ENCODE assay signal across 30 cellular contexts in genomic region chr3:105538483-105538882, GRCh38.
A peak's percentile ranks its signal among the peaks of the same experiment; 100 is the strongest.
DNase-seq lines count a peak whose midpoint lies in the region; ATAC-seq and TF ChIP-seq lines count a peak whose summit lies in the region.
"Had no signal": no experiment of that assay in that cellular context is flagged by ENCODE, and none has a peak within 500 bp of the region (broad histone marks: within the 10 kb centered on the region; RNA-seq: fewer than 3 reads in every experiment).

No MANE protein-coding gene starts in this region.

- DNase-seq in Calu3 (peak; percentile 14), IMR-90 (no peak), chondrocyte (ENCODE audit: low spot score) (no peak), right lobe of liver (peak in 1 of 3 donors; percentile 27), DMS 273 (lab: John Stamatoyannopoulos, UW; ENCODE audit: unreplicated experiment) (no peak), NCI-H146 treated with DMSO at 0.1 percent for 48 hours (lab: John Stamatoyannopoulos, UW; ENCODE audit: unreplicated experiment) (no peak)
- no peak for DNase-seq in activated naive CD4-positive, alpha-beta T cell treated with anti-CD3 and anti-CD28 coated beads, Interleukin-2, amount 50 U/mL, for 72 hours (ENCODE audit: low spot score in 2 of 2)
- DNase-seq: activated CD4-positive, alpha-beta T cell treated with anti-CD3 and anti-CD28 coated beads for 4 hours; activated CD8-positive, alpha-beta T cell treated with anti-CD3 and anti-CD28 coated beads, Interleukin-2, amount 10 ng/mL, durations not matched to agents 7 days and 5 days; activated naive CD4-positive, alpha-beta T cell treated with anti-CD3 and anti-CD28 coated beads, Interleukin-2, amount 50 U/mL, for 16 hours; CD8-positive, alpha-beta T cell; colonic mucosa; effector memory CD4-positive, alpha-beta T cell; erythroblast; glutamatergic neuron; H9; left ventricle myocardium inferior; NCI-H1092 treated with DMSO at 0.1 percent for 48 hours; NCI-H1930; NCI-H2171 treated with DMSO at 0.1 percent for 48 hours; NCI-H526 treated with DMSO at 0.1 percent for 48 hours; SHP77; stimulated activated CD4-positive, alpha-beta T cell treated with anti-CD3 and anti-CD28 coated beads, Interleukin-2, amount 100 ng/mL, for 48 hours; T-helper 9 cell; tibial artery; WERI-Rb-1 had no signal

- H3K9me3 Mint-ChIP-seq in Calu3 (ENCODE audit: low read depth, unreplicated experiment) (no peaks in the 10 kb centered on the region), chondrocyte (ENCODE audit: low read depth) (no peaks in the 10 kb centered on the region)
- no peaks in the 10 kb centered on the region for H3K9me3 Mint-ChIP-seq in activated naive CD4-positive, alpha-beta T cell treated with anti-CD3 and anti-CD28 coated beads, Interleukin-2, amount 50 U/mL, for 72 hours
- H3K9me3 Mint-ChIP-seq: activated T-helper 17 cell treated with anti-CD3 and anti-CD28 coated beads, Interleukin-2, amount 50 U/mL, for 72 hours; CD8-positive, alpha-beta T cell; H9 had no signal

- H2BK5ac ChIP-seq in IMR-90 (ENCODE audit: low read depth, low read length, poor library complexity, severe bottlenecking), result peak overlapping the region; percentile 75

- H3K4me1 Mint-ChIP-seq in Calu3 (ENCODE audit: low read depth, unreplicated experiment) (peaks cover 18% of the 10 kb centered on the region), chondrocyte (ENCODE audit: low read depth) (peaks cover 38% of the 10 kb centered on the region)
- H3K4me1 Mint-ChIP-seq: activated T-helper 17 cell treated with anti-CD3 and anti-CD28 coated beads, Interleukin-2, amount 50 U/mL, for 72 hours had no signal

- ATAC-seq in IMR-90 (ENCODE audit: low read depth) (no peak), right lobe of liver (peak; percentile 37 to 95 (median 66)), HG03342 (IDR thresholded peaks at IDR 0.05; ENCODE audit: unreplicated experiment) (no peak)
- no peak for ATAC-seq in activated naive CD4-positive, alpha-beta T cell treated with anti-CD3 and anti-CD28 coated beads, Interleukin-2, amount 50 U/mL, for 72 hours
- ATAC-seq: activated CD8-positive, alpha-beta T cell treated with anti-CD3 and anti-CD28 coated beads, Interleukin-2, amount 10 ng/mL, durations not matched to agents 7 days and 5 days; activated T-helper 17 cell treated with anti-CD3 and anti-CD28 coated beads, Interleukin-2, amount 50 U/mL, for 72 hours; CD8-positive, alpha-beta T cell; Panc1; sciatic nerve had no signal

- H3K56ac ChIP-seq in IMR-90 (ENCODE audit: extremely low read depth, insufficient read depth, low read length), result no peak overlapping the region

- peaks cover 14 to 38% of the 10 kb centered on the region in 2 experiments for H3K79me1 ChIP-seq in IMR-90 (ENCODE audit: low read depth in 1 of 2, low read length in 2 of 2)

- no TSS peak for BruUV-seq in Calu3 (replicated peaks; lab: Mats Ljungman, UMichigan)
- BruUV-seq in IMR-90 (replicated peaks; lab: Mats Ljungman, UMichigan), result no TSS peak

- H3K36me3 Mint-ChIP-seq in Calu3 (ENCODE audit: insufficient read depth, unreplicated experiment) (peaks cover 9% of the 10 kb centered on the region), chondrocyte (ENCODE audit: low read depth) (peaks cover 51% of the 10 kb centered on the region)
- peaks cover 6 to 13% of the 10 kb centered on the region in 2 donors for H3K36me3 Mint-ChIP-seq in activated naive CD4-positive, alpha-beta T cell treated with anti-CD3 and anti-CD28 coated beads, Interleukin-2, amount 50 U/mL, for 72 hours
- H3K36me3 Mint-ChIP-seq: CD8-positive, alpha-beta T cell had no signal

- H2AK5ac ChIP-seq in IMR-90 (ENCODE audit: low read depth, low read length), result no peak overlapping the region

- H2BK15ac ChIP-seq in IMR-90 (ENCODE audit: low read depth, low read length), result peak overlapping the region; percentile 18

- H3K27me3 Mint-ChIP-seq in Calu3 (ENCODE audit: unreplicated experiment), result no peaks in the 10 kb centered on the region
- H3K27me3 Mint-ChIP-seq in chondrocyte (ENCODE audit: low read depth), result no peaks in the 10 kb centered on the region
- H3K27me3 Mint-ChIP-seq: activated T-helper 17 cell treated with anti-CD3 and anti-CD28 coated beads, Interleukin-2, amount 50 U/mL, for 72 hours had no signal

- WGBS in IMR-90 (ENCODE audit: extremely low coverage in 2 of 2, insufficient read length in 1 of 2), 2 experiments, result no CpG with 5 or more reads among the region's 5 CpGs
- WGBS in right lobe of liver (ENCODE audit: insufficient coverage, low coverage, low lambda C conversion rate, missing lambda C conversion rate), result 30% methylated on average over 5 of the region's 5 CpGs

- peak overlapping the region; percentile 74; the same call in 1 of the 2 replicates for H3K4ac ChIP-seq in IMR-90 (ENCODE audit: low read depth, low read length)

- H3K9ac ChIP-seq in IMR-90 (ENCODE audit: low read depth, low read length), result no peak overlapping the region

- H2BK20ac ChIP-seq in IMR-90 (ENCODE audit: low read depth, low read length), result peak overlapping the region; percentile 32; the same call in 1 of the 2 replicates

- TF ChIP-seq RAD21 in IMR-90 (IDR thresholded peaks at IDR 0.05; ENCODE audit: low read length), result no peak

- no peak overlapping the region for H2AK9ac ChIP-seq in IMR-90 (replicated peaks; ENCODE audit: low read depth, low read length, poor library complexity)

- H4K20me1 ChIP-seq in IMR-90 (ENCODE audit: insufficient read depth, low read length), result no peaks in the 10 kb centered on the region

- H3K27ac Mint-ChIP-seq in Calu3 (ENCODE audit: unreplicated experiment), result peak overlapping the region; percentile 18
- H3K27ac Mint-ChIP-seq in chondrocyte (ENCODE audit: unreplicated experiment), result peak overlapping the region; percentile 36
- no peak overlapping the region for H3K27ac Mint-ChIP-seq in activated naive CD4-positive, alpha-beta T cell treated with anti-CD3 and anti-CD28 coated beads, Interleukin-2, amount 50 U/mL, for 72 hours
- H3K27ac Mint-ChIP-seq: activated CD8-positive, alpha-beta T cell treated with anti-CD3 and anti-CD28 coated beads, Interleukin-2, amount 10 ng/mL, durations not matched to agents 7 days and 5 days; activated T-helper 17 cell treated with anti-CD3 and anti-CD28 coated beads, Interleukin-2, amount 50 U/mL, for 72 hours; CD8-positive, alpha-beta T cell had no signal

- H3K36me3 ChIP-seq in IMR-90 (ENCODE audit: control insufficient read depth, insufficient read depth, low read length) (peaks cover 17% of the 10 kb centered on the region), right lobe of liver (peaks cover 0 to 35% (median 2%) of the 10 kb centered on the region in 4 donors)
- H3K36me3 ChIP-seq: colonic mucosa, left ventricle myocardium inferior, WERI-Rb-1 had no signal

- H3K4me3 ChIP-seq in IMR-90 (ENCODE audit: insufficient read depth, low read depth, low read length) (no peak overlapping the region), right lobe of liver (no peak overlapping the region)
- H3K4me3 ChIP-seq: colonic mucosa, left ventricle myocardium inferior, tibial artery had no signal

- in situ Hi-C loops in IMR-90 (cut with MboI; ENCODE audit: low sequenced_read_pairs), result loop anchor here (25.0 kb wide), 1 partner anchor 926 kb away; no protein-coding TSS in a partner anchor

- no peaks in the 10 kb centered on the region for H3K9me3 ChIP-seq in IMR-90 (ENCODE audit: control insufficient read depth, insufficient read depth, low read length)
- no peaks in the 10 kb centered on the region for H3K9me3 ChIP-seq in right lobe of liver
- H3K9me3 ChIP-seq: colonic mucosa, left ventricle myocardium inferior, tibial artery had no signal

- H4K8ac ChIP-seq in IMR-90 (ENCODE audit: low read depth in 2 of 2, low read length in 2 of 2), result peak overlapping the region; percentile 38 to 81; a peak in 3 of 4 replicates

- no peak overlapping the region for H3K4me3 Mint-ChIP-seq in Calu3 (ENCODE audit: low read depth, unreplicated experiment)
- no peak overlapping the region for H3K4me3 Mint-ChIP-seq in chondrocyte (ENCODE audit: unreplicated experiment)
- H3K4me3 Mint-ChIP-seq: activated CD8-positive, alpha-beta T cell treated with anti-CD3 and anti-CD28 coated beads, Interleukin-2, amount 10 ng/mL, durations not matched to agents 7 days and 5 days; activated T-helper 17 cell treated with anti-CD3 and anti-CD28 coated beads, Interleukin-2, amount 50 U/mL, for 72 hours; CD8-positive, alpha-beta T cell; H9 had no signal

- CTCF ChIA-PET in Calu3 (lab: Charles Lee) (no interaction called here), IMR-90 (lab: Yijun Ruan, JAX) (no interaction called here)

- POLR2A ChIA-PET in IMR-90 (lab: Charles Lee; ENCODE audit: unreplicated experiment), result no interaction called here

- intact Hi-C loops in Calu3 (cut with micrococcal nuclease; ENCODE audit: unreplicated experiment) (no loop called here), IMR-90 (cut with micrococcal nuclease) (loop anchor here (10.0 kb wide), 1 partner anchor 1066 kb away; no protein-coding TSS in a partner anchor), right lobe of liver (cut with DNase I) (no loop called here)

- no peak overlapping the region; the same call in 1 of the 2 replicates for H3K23ac ChIP-seq in IMR-90 (ENCODE audit: low read depth, low read length)

- H3K18ac ChIP-seq in IMR-90 (ENCODE audit: low read depth, low read length), result peak overlapping the region; percentile 87

- H3K4me2 ChIP-seq in IMR-90 (ENCODE audit: low read depth, low read length), result no peak overlapping the region

- H3K9me1 ChIP-seq in IMR-90 (ENCODE audit: insufficient read depth, low read length), result peaks cover 11% of the 10 kb centered on the region

- H2AFZ ChIP-seq in IMR-90 (replicated peaks; ENCODE audit: low read length, poor library complexity), result no peak overlapping the region

- H3K14ac ChIP-seq in IMR-90 (replicated peaks; ENCODE audit: low read depth, low read length), result no peak overlapping the region

- peak overlapping the region; percentile 13 for H4K91ac ChIP-seq in IMR-90 (ENCODE audit: insufficient read depth, low read depth, low read length)

- H3K4me1 ChIP-seq in IMR-90 (ENCODE audit: control insufficient read depth, insufficient read depth, low read length) (peaks cover 15% of the 10 kb centered on the region), right lobe of liver (peaks cover 0 to 8% (median 0%) of the 10 kb centered on the region in 4 donors)
- H3K4me1 ChIP-seq: colonic mucosa, left ventricle myocardium inferior, tibial artery had no signal

- H3K27me3 ChIP-seq in IMR-90 (ENCODE audit: control insufficient read depth, insufficient read depth, low read length) (no peaks in the 10 kb centered on the region), right lobe of liver (no peaks in the 10 kb centered on the region)
- H3K27me3 ChIP-seq: colonic mucosa, tibial artery had no signal

- dilution Hi-C loops in IMR-90 (cut with HindIII; ENCODE audit: low sequenced_read_pairs, unreplicated experiment), result no loop called here

- peak overlapping the region; percentile 41; the same call in 1 of the 2 replicates for H2BK120ac ChIP-seq in IMR-90 (ENCODE audit: low read depth, low read length)

- TF ChIP-seq POLR2A in IMR-90 (IDR thresholded peaks at IDR 0.05; ENCODE audit: low read depth, low read length), result no peak
- peak; percentile 49 for TF ChIP-seq POLR2A in right lobe of liver (IDR thresholded peaks at IDR 0.05)

- H3K27ac ChIP-seq in IMR-90 (ENCODE audit: insufficient read depth, low read length), result no peak overlapping the region
- no peak overlapping the region for H3K27ac ChIP-seq in right lobe of liver
- H3K27ac ChIP-seq: colonic mucosa, left ventricle myocardium inferior, tibial artery, WERI-Rb-1 had no signal

- TF ChIP-seq CTCF in Calu3 (IDR thresholded peaks at IDR 0.05; ENCODE audit: unreplicated experiment) (no peak), IMR-90 (conservative IDR thresholded peaks at IDR 0.05; ENCODE audit: low read depth, low read length) (no peak), chondrocyte (IDR thresholded peaks at IDR 0.05) (no peak), right lobe of liver (IDR thresholded peaks at IDR 0.05) (no peak)

- H4K5ac ChIP-seq in IMR-90 (ENCODE audit: low read depth, low read length), result peak overlapping the region; percentile 77

Comparison
In these comparisons a context has a peak if more than half of its experiments do, and no peak if none do; other contexts are left out.
1. H3K27ac Mint-ChIP-seq: peak in Calu3 (single experiment) and chondrocyte (single experiment); none in activated naive CD4-positive, alpha-beta T cell treated with anti-CD3 and anti-CD28 coated beads, Interleukin-2, amount 50 U/mL, for 72 hours (0 of 2).
2. ATAC-seq: peak in right lobe of liver (4 of 4); none in IMR-90 (single experiment), HG03342 (single experiment) and activated naive CD4-positive, alpha-beta T cell treated with anti-CD3 and anti-CD28 coated beads, Interleukin-2, amount 50 U/mL, for 72 hours (0 of 2).